ENCODE assay signal across 8 cellular contexts in genomic region chr1:53837924-53838653, GRCh38. TPM values are rescaled to one million over a fixed set of nuclear protein-coding genes. Genes with fewer than 3 reads are reported as not detected.
DNase-seq lines count a peak whose midpoint lies in the region; ATAC-seq and TF ChIP-seq lines count a peak whose summit lies in the region.

TSS of gene NDC1 (minus strand) at chr1:53838296. CDS start at chr1:53838261, 35 bp downstream.

- no peaks in the 10 kb centered on the region for H3K9me3 Mint-ChIP-seq in activated CD4-positive, alpha-beta T cell treated with anti-CD3 and anti-CD28 coated beads, Interleukin-2, amount 10 ng/mL, durations not matched to agents 24 days and 14 days

- no peaks in the 10 kb centered on the region for H3K9me3 ChIP-seq in colonic mucosa

- H3K36me3 Mint-ChIP-seq in activated CD4-positive, alpha-beta T cell treated with anti-CD3 and anti-CD28 coated beads, Interleukin-2, amount 10 ng/mL, durations not matched to agents 24 days and 14 days (ENCODE audit: low read depth): peaks cover 15% of the 10 kb centered on the region

- H3K27me3 ChIP-seq in BJ (ENCODE audit: control insufficient read depth, insufficient read depth, low read length): no peaks in the 10 kb centered on the region
- no peaks in the 10 kb centered on the region for H3K27me3 ChIP-seq in colonic mucosa
- H3K27me3 ChIP-seq in layer of hippocampus (ENCODE audit: control insufficient read depth, insufficient read depth, low read length): no peaks in the 10 kb centered on the region

- H3K4me3 Mint-ChIP-seq in activated CD4-positive, alpha-beta T cell treated with anti-CD3 and anti-CD28 coated beads, Interleukin-2, amount 10 ng/mL, durations not matched to agents 24 days and 14 days: peak within 1 kb of the TSS; percentile 100

- CTCF ChIA-PET in BJ (lab: Yijun Ruan, JAX): interaction anchor here (0.6 to 2.5 kb wide), 5 partner anchors 10 to 351 kb away, joined by 3 to 7 read pairs (median 3); partner anchors contain the start of gene YIPF1

- ATAC-seq in GM19324 (IDR thresholded peaks at IDR 0.05; ENCODE audit: low FRiP score, unreplicated experiment) (peak; percentile 88), HG03469 (IDR thresholded peaks at IDR 0.05; ENCODE audit: unreplicated experiment) (peak; percentile 72)

- H3K4me1 Mint-ChIP-seq in activated CD4-positive, alpha-beta T cell treated with anti-CD3 and anti-CD28 coated beads, Interleukin-2, amount 10 ng/mL, durations not matched to agents 24 days and 14 days: peaks cover 25% of the 10 kb centered on the region

- peaks cover 2% of the 10 kb centered on the region for H3K4me1 ChIP-seq in colonic mucosa

- H3K27me3 Mint-ChIP-seq in activated CD4-positive, alpha-beta T cell treated with anti-CD3 and anti-CD28 coated beads, Interleukin-2, amount 10 ng/mL, durations not matched to agents 24 days and 14 days: no peaks in the 10 kb centered on the region

- peak within 1 kb of the TSS; percentile 97 for H3K27ac ChIP-seq in colonic mucosa
- peak within 1 kb of the TSS; percentile 100 for H3K27ac ChIP-seq in layer of hippocampus (ENCODE audit: low read depth, low read length)

- H3K36me3 ChIP-seq in BJ (ENCODE audit: control insufficient read depth, insufficient read depth, low read length) (no peaks in the 10 kb centered on the region), colonic mucosa (no peaks in the 10 kb centered on the region)

- peak within 1 kb of the TSS; percentile 86 to 92 for H3K9ac ChIP-seq in colonic mucosa (ENCODE audit: low read depth in 2 of 2, low read length in 2 of 2)

- POLR2A ChIA-PET in BJ (lab: Charles Lee): no interaction called here

- H3K27ac Mint-ChIP-seq in activated CD4-positive, alpha-beta T cell treated with anti-CD3 and anti-CD28 coated beads, Interleukin-2, amount 10 ng/mL, durations not matched to agents 24 days and 14 days: peak within 1 kb of the TSS; percentile 100

- H3K4me3 ChIP-seq in BJ (ENCODE audit: low read depth, low read length) (peak within 1 kb of the TSS; percentile 78), colonic mucosa (peak within 1 kb of the TSS; percentile 96)

- peak; percentile 84 for DNase-seq in BJ (ENCODE audit: low read depth)
- peak; percentile 96 for DNase-seq in NCI-H526 treated with DMSO at 0.1 percent for 48 hours (lab: John Stamatoyannopoulos, UW)
- DNase-seq in activated CD4-positive, alpha-beta T cell treated with anti-CD3 and anti-CD28 coated beads, Interleukin-2, amount 10 ng/mL, durations not matched to agents 24 days and 14 days: peak; percentile 96
- peak; percentile 96 for DNase-seq in colonic mucosa
- peak; percentile 75 to 77 for DNase-seq in stimulated activated CD4-positive, alpha-beta T cell treated with anti-CD3 and anti-CD28 coated beads, Interleukin-1b, Interleukin-23, amount 100 ng/mL, for 4 hours (ENCODE audit: low read depth in 2 of 2)

- intact Hi-C loops in activated CD4-positive, alpha-beta T cell treated with anti-CD3 and anti-CD28 coated beads, Interleukin-2, amount 10 ng/mL, durations not matched to agents 24 days and 14 days (cut with micrococcal nuclease): loop anchor here (1.0 to 5.0 kb wide), 6 partner anchors 51 to 1436 kb away; partner anchors contain the start of genes LRRC42, ORC1, PRPF38A and SSBP3
- intact Hi-C loops in colonic mucosa (cut with DNase I): no loop called here

- 0 out of 2 replicates have a peak, but pooled peaks have one; percentile 27 for TF ChIP-seq CTCF in BJ (IDR thresholded peaks at IDR 0.05; ENCODE audit: insufficient read depth, low read depth, low read length)
- no peak for TF ChIP-seq CTCF in colonic mucosa (IDR thresholded peaks at IDR 0.05)

RNA-seq across cellular contexts. Expression of gene NDC1, which starts in this region (rescaled TPM):
- 17.5 and 22.7 TPM in 2 replicates for polyA plus RNA-seq in BJ (2011; rRNA removed)
- polyA minus RNA-seq in BJ (2011; rRNA and poly(A)+ RNA removed): 13.9 and 28.6 TPM in 2 replicates
- total RNA-seq in activated CD4-positive, alpha-beta T cell treated with anti-CD3 and anti-CD28 coated beads, Interleukin-2, amount 10 ng/mL, durations not matched to agents 24 days and 14 days: 39.7 and 40.8 TPM in 2 replicates
- total RNA-seq in colonic mucosa: 10 to 100 TPM; 17.3 to 39.4 TPM

Comparison
In these comparisons a context has a peak if more than half of its experiments do, and no peak if none do; other contexts are left out.
1. Peak in every context shown above with its lines: DNase-seq, ATAC-seq, H3K4me3 ChIP-seq and H3K27ac ChIP-seq.